18 cellular contexts compared by ENCODE assay signal in genomic region chr12:85564786-85565185, GRCh38.
DNase-seq lines count a peak whose midpoint lies in the region; ATAC-seq and TF ChIP-seq lines count a peak whose summit lies in the region.
"Had no signal": no experiment of that assay in that cellular context is flagged by ENCODE, and none has a peak within 500 bp of the region (broad histone marks: within the 10 kb centered on the region; RNA-seq: fewer than 3 reads in every experiment).

No MANE protein-coding gene starts in this region.

- H3K27me3 ChIP-seq in OCI-LY3 (ENCODE audit: low read depth, low read length), result no peaks in the 10 kb centered on the region
- H3K27me3 ChIP-seq: BLaER1 treated with 17β-estradiol and CSF1 and Interleukin-3, amounts not matched to agents 10 nM and 100 nM had no signal

- no peaks in the 10 kb centered on the region for H3K9me3 ChIP-seq in OCI-LY3 (ENCODE audit: insufficient read depth, low read length)
- H3K9me3 ChIP-seq: BLaER1 treated with 17β-estradiol and CSF1 and Interleukin-3, amounts not matched to agents 10 nM and 100 nM had no signal

- H3K9ac ChIP-seq in OCI-LY3 (ENCODE audit: low read length), result no peak overlapping the region
- H3K9ac ChIP-seq: BLaER1 treated with 17β-estradiol and CSF1 and Interleukin-3, amounts not matched to agents 10 nM and 100 nM; GM23248 had no signal

- H3K79me2 ChIP-seq in OCI-LY3 (ENCODE audit: low read length), result no peaks in the 10 kb centered on the region

- peak overlapping the region; percentile 33 for H3K4me2 ChIP-seq in OCI-LY3 (ENCODE audit: low read length)
- H3K4me2 ChIP-seq: BLaER1 treated with 17β-estradiol and CSF1 and Interleukin-3, amounts not matched to agents 10 nM and 100 nM had no signal

- 0 out of 2 replicates have a peak overlapping the region, but pooled peaks have one; percentile 18 for H3K4me3 ChIP-seq in OCI-LY3 (ENCODE audit: low read length)
- H3K4me3 ChIP-seq: BLaER1 treated with 17β-estradiol and CSF1 and Interleukin-3, amounts not matched to agents 10 nM and 100 nM; GM12878; GM23248 had no signal

- TF ChIP-seq CTCF in OCI-LY3 (IDR thresholded peaks at IDR 0.05; ENCODE audit: low read depth, low read length), result no peak

- no peaks in the 10 kb centered on the region for H3K36me3 ChIP-seq in OCI-LY3 (replicated peaks; ENCODE audit: low read depth, low read length)
- H3K36me3 ChIP-seq: BLaER1 treated with 17β-estradiol and CSF1 and Interleukin-3, amounts not matched to agents 10 nM and 100 nM had no signal

- DNase-seq in NCI-H524 (lab: John Stamatoyannopoulos, UW), result no peak
- DNase-seq: Calu3; CD8-positive, alpha-beta T cell; DMS79 treated with DMSO at 0.1 percent for 48 hours; GF-D8; GM23248; HCEC 1CT; Karpas-422; KBM-7 had no signal

- peak overlapping the region; percentile 64 for H2AFZ ChIP-seq in OCI-LY3 (ENCODE audit: low read depth, low read length)
- H2AFZ ChIP-seq: GM23248 had no signal

- no peak overlapping the region for H3K27ac ChIP-seq in OCI-LY3 (ENCODE audit: low read length)
- H3K27ac ChIP-seq: BLaER1 treated with 17β-estradiol and CSF1 and Interleukin-3, amounts not matched to agents 10 nM and 100 nM; GM23248 had no signal

- ATAC-seq in GM18502 (IDR thresholded peaks at IDR 0.05; ENCODE audit: poor library complexity, unreplicated experiment) (peak; percentile 71), GM18868 (IDR thresholded peaks at IDR 0.05; ENCODE audit: unreplicated experiment) (peak; percentile 71), HG03439 (IDR thresholded peaks at IDR 0.05; ENCODE audit: unreplicated experiment) (peak; percentile 60), HG02798 (IDR thresholded peaks at IDR 0.05; ENCODE audit: poor library complexity, unreplicated experiment) (no peak), HG03378 (IDR thresholded peaks at IDR 0.05; ENCODE audit: unreplicated experiment) (no peak)
- ATAC-seq: CD8-positive, alpha-beta T cell; GM12878; HepG2 had no signal

- H4K20me1 ChIP-seq in OCI-LY3 (ENCODE audit: insufficient read depth, low read length), result no peaks in the 10 kb centered on the region
- H4K20me1 ChIP-seq: BLaER1 treated with 17β-estradiol and CSF1 and Interleukin-3, amounts not matched to agents 10 nM and 100 nM had no signal

- peaks cover 12% of the 10 kb centered on the region for H3K4me1 ChIP-seq in OCI-LY3 (ENCODE audit: low read length)
- H3K4me1 ChIP-seq: BLaER1 treated with 17β-estradiol and CSF1 and Interleukin-3, amounts not matched to agents 10 nM and 100 nM had no signal

Comparison
In these comparisons a context has a peak if more than half of its experiments do, and no peak if none do; other contexts are left out.
1. ATAC-seq: peak in GM18502 (single experiment), GM18868 (single experiment) and HG03439 (single experiment); none in HG02798 (single experiment) and HG03378 (single experiment).